In the genomic region with DNA sequence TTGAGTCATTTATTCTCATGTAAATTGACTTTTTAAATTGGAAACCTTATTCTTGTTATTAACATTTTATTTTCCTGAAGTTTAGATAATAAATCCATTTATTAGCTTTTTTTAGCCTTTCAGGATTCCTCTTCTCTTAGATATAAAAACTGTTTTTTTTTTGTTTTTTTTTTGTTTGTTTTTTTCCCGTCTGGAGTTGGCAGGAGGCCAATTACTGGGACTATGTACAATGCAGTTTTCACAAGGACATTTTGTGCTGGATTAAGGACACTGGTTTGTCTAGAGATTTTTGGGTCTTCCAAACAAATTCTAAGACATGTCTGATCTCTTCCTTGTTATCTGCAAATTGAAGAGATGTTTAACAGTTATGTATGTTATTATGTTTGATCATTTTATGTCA, we compare ENCODE assay signal across 2 cellular contexts.
TF ChIP-seq lines count a peak whose summit lies in the region.

No MANE protein-coding gene starts in this region.

TF ChIP-seq in HepG2, 621 proteins besides CTCF, POLR2A, EP300 and RAD21:
- TF ChIP-seq, protein P1, sequence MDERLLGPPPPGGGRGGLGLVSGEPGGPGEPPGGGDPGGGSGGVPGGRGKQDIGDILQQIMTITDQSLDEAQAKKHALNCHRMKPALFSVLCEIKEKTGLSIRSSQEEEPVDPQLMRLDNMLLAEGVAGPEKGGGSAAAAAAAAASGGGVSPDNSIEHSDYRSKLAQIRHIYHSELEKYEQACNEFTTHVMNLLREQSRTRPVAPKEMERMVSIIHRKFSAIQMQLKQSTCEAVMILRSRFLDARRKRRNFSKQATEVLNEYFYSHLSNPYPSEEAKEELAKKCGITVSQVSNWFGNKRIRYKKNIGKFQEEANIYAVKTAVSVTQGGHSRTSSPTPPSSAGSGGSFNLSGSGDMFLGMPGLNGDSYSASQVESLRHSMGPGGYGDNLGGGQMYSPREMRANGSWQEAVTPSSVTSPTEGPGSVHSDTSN (CRISPR knock-in tag; IDR thresholded peaks at IDR 0.05), result no peak
- TF ChIP-seq LCORL (IDR thresholded peaks at IDR 0.05), result peak; percentile 72
- no peak for TF ChIP-seq LCORL (CRISPR knock-in tag; IDR thresholded peaks at IDR 0.05)

TF ChIP-seq in Ishikawa, 13 proteins besides CTCF, POLR2A, EP300 and RAD21:
- TF ChIP-seq NFIC (IDR thresholded peaks at IDR 0.05), result peak; percentile 13; the same call in 1 of the 2 replicates
- TF ChIP-seq TCF12 (IDR thresholded peaks at IDR 0.05; ENCODE audit: low read depth), result no peak
